18 cellular contexts compared by ENCODE assay signal in the genomic region with DNA sequence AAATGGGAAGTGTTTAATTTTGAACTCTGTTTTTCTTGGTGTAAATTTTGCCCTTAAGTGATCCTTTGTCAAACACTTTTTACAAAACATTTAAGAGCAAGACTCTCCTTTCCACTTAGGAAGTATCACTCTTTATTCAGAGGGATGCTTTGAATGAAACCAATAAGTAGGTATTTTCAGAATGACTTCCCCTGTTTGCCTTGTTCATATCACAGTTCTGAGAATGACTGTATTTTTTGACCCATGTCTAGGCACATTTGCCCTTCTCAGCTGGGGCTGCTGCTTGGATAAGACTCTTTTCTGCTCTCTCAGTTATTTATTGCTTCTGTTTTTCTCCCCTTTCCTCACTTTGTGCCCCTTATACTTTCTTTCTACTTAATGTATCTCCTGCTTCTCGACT.
DNase-seq lines count a peak whose midpoint lies in the region; ATAC-seq, FAIRE-seq and TF ChIP-seq lines count a peak whose summit lies in the region.
"Had no signal": no experiment of that assay in that cellular context is flagged by ENCODE, and none has a peak within 500 bp of the region (broad histone marks: within the 10 kb centered on the region; RNA-seq: fewer than 3 reads in every experiment).

No MANE protein-coding gene starts in this region.

- FAIRE-seq in GM12891 (lab: Jason Lieb, UNC) = peak; percentile 13
- FAIRE-seq: GM18507 had no signal

- H3K9me3 Mint-ChIP-seq in naive thymus-derived CD8-positive, alpha-beta T cell = peaks cover 11 to 34% (median 31%) of the 10 kb centered on the region in 9 donors

- intact Hi-C loops in sigmoid colon (cut with DNase I) = no loop called here

- no peaks in the 10 kb centered on the region for H3K27me3 Mint-ChIP-seq in naive thymus-derived CD8-positive, alpha-beta T cell
- H3K27me3 Mint-ChIP-seq: progenitor cell of endocrine pancreas had no signal

- ATAC-seq in GM18868 (IDR thresholded peaks at IDR 0.05; ENCODE audit: unreplicated experiment) = peak; percentile 89
- no peak for ATAC-seq in naive thymus-derived CD8-positive, alpha-beta T cell
- no peak for ATAC-seq in GM21381 (IDR thresholded peaks at IDR 0.05; ENCODE audit: unreplicated experiment)
- ATAC-seq: left ventricle myocardium superior had no signal

- H3K4me1 Mint-ChIP-seq in naive thymus-derived CD8-positive, alpha-beta T cell = peaks cover 22 to 45% (median 35%) of the 10 kb centered on the region in 4 donors

- peaks cover 14% of the 10 kb centered on the region; the same call in 1 of the 2 replicates for H3F3A ChIP-seq in MM.1S (ENCODE audit: insufficient read depth, low read length)

- peaks cover 26 to 48% (median 35%) of the 10 kb centered on the region in 3 donors for H3K36me3 Mint-ChIP-seq in naive thymus-derived CD8-positive, alpha-beta T cell

- H3K9me2 ChIP-seq in MM.1S (replicated peaks; ENCODE audit: insufficient read depth, low read length) = no peaks in the 10 kb centered on the region

- H3K4me2 ChIP-seq in MM.1S (ENCODE audit: low read depth, low read length) = peak overlapping the region; percentile 5; the same call in 1 of the 2 replicates

- POLR2A ChIA-PET in naive thymus-derived CD8-positive, alpha-beta T cell (lab: Charles Lee) = no interaction called here

- H2AFZ ChIP-seq in MM.1S (ENCODE audit: low read length) = no peak overlapping the region

- peak overlapping the region in 8 of 10 donors; percentile 0 to 82 (median 48) for H3K27ac Mint-ChIP-seq in naive thymus-derived CD8-positive, alpha-beta T cell
- H3K27ac Mint-ChIP-seq: progenitor cell of endocrine pancreas; T-helper 2 cell treated with Interferon-gamma antibody and Interleukin-4, amounts not matched to agents 5 μg/mL and 100 μg/mL, for 36 hours had no signal

- TF ChIP-seq CTCF in MM.1S (IDR thresholded peaks at IDR 0.05; ENCODE audit: low read length) = no peak
- TF ChIP-seq CTCF in sigmoid colon (IDR thresholded peaks at IDR 0.05) = no peak

- WGBS in sigmoid colon, 2 donors = 93% methylated on average over 1 of the region's 1 CpG

- no peak overlapping the region for H3K4me3 Mint-ChIP-seq in naive thymus-derived CD8-positive, alpha-beta T cell
- H3K4me3 Mint-ChIP-seq: T-helper 2 cell treated with Interferon-gamma antibody and Interleukin-4, amounts not matched to agents 5 μg/mL and 100 μg/mL, for 36 hours had no signal

- no peak overlapping the region for H3K9ac ChIP-seq in MM.1S (ENCODE audit: low read length)

- H3K4me3 ChIP-seq in MM.1S (ENCODE audit: low read length) = no peak overlapping the region
- no peak overlapping the region for H3K4me3 ChIP-seq in sigmoid colon
- H3K4me3 ChIP-seq: adrenal gland, esophagus muscularis mucosa, tibial artery had no signal

- H3K4me1 ChIP-seq in MM.1S (ENCODE audit: low read length) = peaks cover 17% of the 10 kb centered on the region
- H3K4me1 ChIP-seq in sigmoid colon = peaks cover 0 to 43% (median 7%) of the 10 kb centered on the region in 4 donors
- H3K4me1 ChIP-seq: adrenal gland, BE2C had no signal

- DNase-seq in GM12891 (ENCODE audit: insufficient read length, low spot score) (no peak), MM.1S (no peak), SIG-M5 (lab: John Stamatoyannopoulos, UW) (no peak), sigmoid colon (no peak)
- DNase-seq in naive thymus-derived CD8-positive, alpha-beta T cell = no peak
- DNase-seq: activated CD4-positive, CD25-positive, alpha-beta regulatory T cell; adrenal gland; GF-D8; KG1; left ventricle myocardium superior; tibial artery had no signal

- no peaks in the 10 kb centered on the region for H3K36me3 ChIP-seq in MM.1S (replicated peaks; ENCODE audit: insufficient read depth, low read length)
- H3K36me3 ChIP-seq in sigmoid colon = no peaks in the 10 kb centered on the region
- H3K36me3 ChIP-seq: adrenal gland, BE2C, esophagus muscularis mucosa, tibial artery had no signal

- TF ChIP-seq EP300 in sigmoid colon (IDR thresholded peaks at IDR 0.05) = no peak

- no peaks in the 10 kb centered on the region for H4K20me1 ChIP-seq in MM.1S (ENCODE audit: insufficient read depth, low read length)

- no peaks in the 10 kb centered on the region for H3K27me3 ChIP-seq in MM.1S (replicated peaks; ENCODE audit: insufficient read depth, low read length)
- H3K27me3 ChIP-seq in sigmoid colon = no peaks in the 10 kb centered on the region
- H3K27me3 ChIP-seq: adrenal gland, BE2C, esophagus muscularis mucosa, tibial artery had no signal

- TF ChIP-seq POLR2A in GM12891 (IDR thresholded peaks at IDR 0.05; ENCODE audit: low read depth, low read length) (no peak), sigmoid colon (IDR thresholded peaks at IDR 0.05) (no peak)

- peaks cover 53% of the 10 kb centered on the region for H3K79me2 ChIP-seq in MM.1S (ENCODE audit: low read length)

- H3K9me3 ChIP-seq in MM.1S (replicated peaks; ENCODE audit: insufficient read depth, low read length) = no peaks in the 10 kb centered on the region
- H3K9me3 ChIP-seq in sigmoid colon = no peaks in the 10 kb centered on the region
- H3K9me3 ChIP-seq: BE2C, tibial artery had no signal

- H3K27ac ChIP-seq in MM.1S (ENCODE audit: low read length) = no peak overlapping the region
- H3K27ac ChIP-seq in sigmoid colon = no peak overlapping the region
- H3K27ac ChIP-seq: adrenal gland, esophagus muscularis mucosa, tibial artery had no signal

TF ChIP-seq in GM12891, 5 proteins besides CTCF, POLR2A, EP300 and RAD21:
- no peak for TF ChIP-seq PAX5 (IDR thresholded peaks at IDR 0.05; ENCODE audit: insufficient read depth, low read length, severe bottlenecking)
- 0 out of 2 replicates have a peak, but pooled peaks have one; percentile 14 for TF ChIP-seq SPI1 (IDR thresholded peaks at IDR 0.05; ENCODE audit: low read depth, low read length)
